In the genomic region with DNA sequence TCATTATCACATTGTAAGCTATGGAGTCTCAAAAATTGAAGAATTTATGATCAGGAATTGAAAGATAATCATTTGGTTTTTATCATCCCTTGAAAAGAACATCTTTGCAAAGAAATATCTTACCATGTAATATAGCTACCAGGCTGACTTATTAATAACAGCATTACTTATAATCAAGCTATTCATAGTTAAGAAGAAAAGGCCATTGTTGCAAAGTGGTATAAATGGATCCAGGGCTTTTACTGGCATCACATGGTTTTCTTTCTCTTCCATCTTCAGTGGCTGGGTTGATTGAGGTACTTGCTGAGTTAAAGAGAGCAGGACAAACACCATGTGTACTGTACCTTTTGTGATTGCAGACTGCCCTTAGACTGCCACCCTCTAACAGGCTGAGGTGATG, we compare ENCODE assay signal across 21 cellular contexts. TPM values are rescaled to one million over a fixed set of nuclear protein-coding genes. Genes with fewer than 3 reads are reported as not detected.
A peak's percentile ranks its signal among the peaks of the same experiment; 100 is the strongest.
DNase-seq lines count a peak whose midpoint lies in the region; ATAC-seq lines count a peak whose summit lies in the region.
"Had no signal": no experiment of that assay in that cellular context is flagged by ENCODE, and none has a peak within 500 bp of the region (broad histone marks: within the 10 kb centered on the region; RNA-seq: fewer than 3 reads in every experiment).

No MANE protein-coding gene starts in this region.

- H3K4me3 Mint-ChIP-seq in natural killer cell treated with Interleukin-12 subunit alpha and Interleukin-12 subunit beta and Interleukin-15 and Interleukin-18, amount 100 ng/mL, for 72 hours: no peak overlapping the region
- H3K4me3 Mint-ChIP-seq: CD4-positive, alpha-beta T cell; GM23338; HFFc6 had no signal

- H3K9me3 Mint-ChIP-seq in natural killer cell treated with Interleukin-12 subunit alpha and Interleukin-12 subunit beta and Interleukin-15 and Interleukin-18, amount 100 ng/mL, for 72 hours: no peaks in the 10 kb centered on the region
- H3K9me3 Mint-ChIP-seq: CD4-positive, alpha-beta T cell; GM23338; HFFc6 had no signal

- H3K36me3 Mint-ChIP-seq in natural killer cell treated with Interleukin-12 subunit alpha and Interleukin-12 subunit beta and Interleukin-15 and Interleukin-18, amount 100 ng/mL, for 72 hours: no peaks in the 10 kb centered on the region

- peaks cover 41 to 47% of the 10 kb centered on the region in 2 donors for H3K4me1 Mint-ChIP-seq in natural killer cell treated with Interleukin-12 subunit alpha and Interleukin-12 subunit beta and Interleukin-15 and Interleukin-18, amount 100 ng/mL, for 72 hours (ENCODE audit: low read depth in 2 of 2)
- H3K4me1 Mint-ChIP-seq: GM23338 had no signal

- no peaks in the 10 kb centered on the region for H3K27me3 ChIP-seq in layer of hippocampus (ENCODE audit: control insufficient read depth, insufficient read depth, low read length)
- H3K27me3 ChIP-seq: BLaER1 had no signal

- no peak for ATAC-seq in GM21529 (IDR thresholded peaks at IDR 0.05; ENCODE audit: unreplicated experiment)
- ATAC-seq in natural killer cell treated with Interleukin-12 subunit alpha and Interleukin-12 subunit beta and Interleukin-15 and Interleukin-18, amount 100 ng/mL, for 72 hours: no peak
- ATAC-seq: GM23338, PC-3, SK-N-SH treated with all-trans-retinoic acid at 6 μM for 48 hours had no signal

- H3K27ac ChIP-seq in caudate nucleus (ENCODE audit: low read depth, low read length) (peak overlapping the region; percentile 88), layer of hippocampus (ENCODE audit: low read depth, low read length) (peak overlapping the region; percentile 70), substantia nigra (ENCODE audit: low read depth, low read length, poor library complexity, severe bottlenecking) (peak overlapping the region; percentile 44)
- H3K27ac ChIP-seq: BLaER1 had no signal

- DNase-seq in COLO829 (ENCODE audit: low spot score) (peak; percentile 80), caudate nucleus (lab: John Stamatoyannopoulos, UW) (no peak), substantia nigra (lab: John Stamatoyannopoulos, UW) (peak in 1 of 49 donors; percentile 23)
- DNase-seq in activated CD4-positive, CD25-positive, alpha-beta regulatory T cell (lab: John Stamatoyannopoulos, UW): no peak
- no peak for DNase-seq in natural killer cell treated with Interleukin-12 subunit alpha and Interleukin-12 subunit beta and Interleukin-15 and Interleukin-18, amount 100 ng/mL, for 72 hours (ENCODE audit: low spot score)
- DNase-seq: CD4-positive, alpha-beta T cell; COR-L47; HFFc6; NCI-H1092; NCI-H1417 treated with DMSO at 0.1 percent for 48 hours; NCI-H187 treated with DMSO at 0.1 percent for 48 hours; NCI-H2107; NCI-H524 treated with DMSO at 0.1 percent for 48 hours; NCI-H774; NK-92 treated with Interleukin-12 subunit alpha and Interleukin-12 subunit beta, amount 100 ng/mL, for 24 hours; PC-3 had no signal

- no peak overlapping the region for H3K27ac Mint-ChIP-seq in natural killer cell treated with Interleukin-12 subunit alpha and Interleukin-12 subunit beta and Interleukin-15 and Interleukin-18, amount 100 ng/mL, for 72 hours
- H3K27ac Mint-ChIP-seq: CD4-positive, alpha-beta T cell; GM23338; HFFc6 had no signal

- no peaks in the 10 kb centered on the region for H3K27me3 Mint-ChIP-seq in natural killer cell treated with Interleukin-12 subunit alpha and Interleukin-12 subunit beta and Interleukin-15 and Interleukin-18, amount 100 ng/mL, for 72 hours
- H3K27me3 Mint-ChIP-seq: CD4-positive, alpha-beta T cell had no signal

RNA-seq across cellular contexts. Expression of gene MFSD6, which starts 39.6 kb away (rescaled TPM):
- 10 to 100 TPM; 44.9 to 48.1 TPM for total RNA-seq in natural killer cell treated with Interleukin-12 subunit alpha and Interleukin-12 subunit beta and Interleukin-15 and Interleukin-18, amount 100 ng/mL, for 72 hours
